20 cellular contexts compared by ENCODE assay signal in genomic region chr5:38591450-38591849, GRCh38. TPM values are rescaled to one million over a fixed set of nuclear protein-coding genes. Genes with fewer than 3 reads are reported as not detected.
DNase-seq lines count a peak whose midpoint lies in the region; ATAC-seq, FAIRE-seq and TF ChIP-seq lines count a peak whose summit lies in the region.
"Had no signal": no experiment of that assay in that cellular context is flagged by ENCODE, and none has a peak within 500 bp of the region (broad histone marks: within the 10 kb centered on the region; RNA-seq: fewer than 3 reads in every experiment).

No MANE protein-coding gene starts in this region.

- H3K4me3 ChIP-seq in left ventricle myocardium inferior = no peak overlapping the region
- H3K4me3 ChIP-seq in adipocyte (ENCODE audit: low read length) = no peak overlapping the region
- H3K4me3 ChIP-seq in left lung = no peak overlapping the region
- H3K4me3 ChIP-seq: GM23338, Peyer's patch had no signal

- no peaks in the 10 kb centered on the region for H3K9me3 Mint-ChIP-seq in Calu3 (ENCODE audit: low read depth, unreplicated experiment)
- H3K9me3 Mint-ChIP-seq in T-helper 2 cell treated with Interferon-gamma antibody and Interleukin-4, amounts not matched to agents 5 μg/mL and 100 μg/mL, for 36 hours = no peaks in the 10 kb centered on the region
- H3K9me3 Mint-ChIP-seq: GM23338 had no signal

- H3K36me3 ChIP-seq in left ventricle myocardium inferior (no peaks in the 10 kb centered on the region), adipocyte (ENCODE audit: control insufficient read depth, insufficient read depth, low read length, severe bottlenecking) (no peaks in the 10 kb centered on the region), left lung (no peaks in the 10 kb centered on the region)
- H3K36me3 ChIP-seq: Peyer's patch had no signal

- no peaks in the 10 kb centered on the region for H3K36me3 Mint-ChIP-seq in Calu3 (ENCODE audit: insufficient read depth, unreplicated experiment)
- no peaks in the 10 kb centered on the region for H3K36me3 Mint-ChIP-seq in T-helper 2 cell treated with Interferon-gamma antibody and Interleukin-4, amounts not matched to agents 5 μg/mL and 100 μg/mL, for 36 hours (ENCODE audit: low read depth)

- TF ChIP-seq CTCF in left ventricle myocardium inferior (IDR thresholded peaks at IDR 0.05; ENCODE audit: borderline replicate concordance) = no peak
- TF ChIP-seq CTCF in left lung (IDR thresholded peaks at IDR 0.05) = no peak
- no peak for TF ChIP-seq CTCF in Calu3 (IDR thresholded peaks at IDR 0.05; ENCODE audit: unreplicated experiment)

- H3K4me1 ChIP-seq in left ventricle myocardium inferior (peaks cover 40% of the 10 kb centered on the region), adipocyte (ENCODE audit: control insufficient read depth, insufficient read depth, low read length) (peaks cover 4% of the 10 kb centered on the region), left lung (peaks cover 0 to 4% of the 10 kb centered on the region in 2 donors)
- H3K4me1 ChIP-seq: Peyer's patch had no signal

- H3K9ac ChIP-seq in adipocyte (ENCODE audit: low read length) = no peak overlapping the region

- peaks cover 14% of the 10 kb centered on the region for H3K4me1 Mint-ChIP-seq in Calu3 (ENCODE audit: low read depth, unreplicated experiment)
- H3K4me1 Mint-ChIP-seq in T-helper 2 cell treated with Interferon-gamma antibody and Interleukin-4, amounts not matched to agents 5 μg/mL and 100 μg/mL, for 36 hours (ENCODE audit: low read depth) = no peaks in the 10 kb centered on the region

- intact Hi-C loops in left ventricle myocardium inferior (cut with micrococcal nuclease) = loop anchor here (5.0 kb wide), 1 partner anchor 34 kb away; the partner anchor contains the start of gene LIFR
- intact Hi-C loops in left ventricle myocardium superior (cut with micrococcal nuclease) = no loop called here
- intact Hi-C loops in left lung (cut with DNase I) = no loop called here
- intact Hi-C loops in Calu3 (cut with micrococcal nuclease; ENCODE audit: unreplicated experiment) = no loop called here

- H3K27ac ChIP-seq in left ventricle myocardium inferior (replicated peaks) = peak overlapping the region; percentile 59
- H3K27ac ChIP-seq in left lung = no peak overlapping the region
- H3K27ac ChIP-seq: C4-2B, Peyer's patch had no signal

- FAIRE-seq in urothelium cell line (lab: Jason Lieb, UNC) = peak; percentile 71

- no peak overlapping the region for H3K27ac Mint-ChIP-seq in Calu3 (ENCODE audit: unreplicated experiment)
- H3K27ac Mint-ChIP-seq in T-helper 2 cell treated with Interferon-gamma antibody and Interleukin-4, amounts not matched to agents 5 μg/mL and 100 μg/mL, for 36 hours = no peak overlapping the region
- H3K27ac Mint-ChIP-seq: GM23338 had no signal

- CTCF ChIA-PET in Calu3 (lab: Charles Lee) = no interaction called here

- H3K4me3 Mint-ChIP-seq in Calu3 (ENCODE audit: low read depth, unreplicated experiment) = no peak overlapping the region
- H3K4me3 Mint-ChIP-seq in T-helper 2 cell treated with Interferon-gamma antibody and Interleukin-4, amounts not matched to agents 5 μg/mL and 100 μg/mL, for 36 hours = no peak overlapping the region
- H3K4me3 Mint-ChIP-seq: GM23338 had no signal

- H3K27me3 ChIP-seq in left ventricle myocardium inferior (ENCODE audit: low read depth) = no peaks in the 10 kb centered on the region
- H3K27me3 ChIP-seq in adipocyte (replicated peaks; ENCODE audit: control insufficient read depth, insufficient read depth, low read length) = no peaks in the 10 kb centered on the region
- H3K27me3 ChIP-seq in left lung = no peaks in the 10 kb centered on the region
- H3K27me3 ChIP-seq: Peyer's patch had no signal

- ATAC-seq in left ventricle myocardium superior (no peak), left lung (no peak)
- ATAC-seq: GM23338 had no signal

- H3K27me3 Mint-ChIP-seq in Calu3 (ENCODE audit: unreplicated experiment) = no peaks in the 10 kb centered on the region
- H3K27me3 Mint-ChIP-seq in T-helper 2 cell treated with Interferon-gamma antibody and Interleukin-4, amounts not matched to agents 5 μg/mL and 100 μg/mL, for 36 hours (ENCODE audit: low read depth) = peaks cover 4% of the 10 kb centered on the region

- H3K9me3 ChIP-seq in left ventricle myocardium inferior (replicated peaks) (no peaks in the 10 kb centered on the region), adipocyte (ENCODE audit: control insufficient read depth, low read length) (no peaks in the 10 kb centered on the region), left lung (no peaks in the 10 kb centered on the region)
- H3K9me3 ChIP-seq: Peyer's patch had no signal

- no peak for DNase-seq in left ventricle myocardium inferior
- no peak for DNase-seq in left ventricle myocardium superior
- peak; percentile 30 for DNase-seq in adipocyte (ENCODE audit: low read depth)
- peak; percentile 51 for DNase-seq in iris pigment epithelial cell (ENCODE audit: low read depth)
- no peak for DNase-seq in urothelium cell line (ENCODE audit: low spot score)
- no peak for DNase-seq in left lung
- DNase-seq in Calu3 = no peak
- no peak for DNase-seq in T-helper 2 cell treated with Interferon-gamma antibody and Interleukin-4, amounts not matched to agents 5 μg/mL and 100 μg/mL, for 36 hours (ENCODE audit: low spot score)
- DNase-seq: 8988T, GDM1, KG1, MM.1S, NCI-H1105 treated with DMSO at 0.1 percent for 48 hours, NCI-H187 treated with DMSO at 0.1 percent for 48 hours, NCI-H2171, NCI-H774, Peyer's patch, SHP77 had no signal

- no TSS peak for BruUV-seq in Calu3 (replicated peaks; lab: Mats Ljungman, UMichigan)

RNA-seq across cellular contexts. Expression of gene LIFR, which starts 35.0 kb away (rescaled TPM):
- total RNA-seq in left ventricle myocardium inferior (45.8 TPM), left ventricle myocardium superior (61.1 TPM), left lung (10 to 100 TPM; 52.6 to 76.2 TPM), Calu3 (2022) (7.6 and 7.9 TPM in 2 replicates)

Comparison
In these comparisons a context has a peak if more than half of its experiments do, and no peak if none do; other contexts are left out.
1. DNase-seq: peak in adipocyte (single experiment) and iris pigment epithelial cell (single experiment); none in left ventricle myocardium inferior (single experiment), left ventricle myocardium superior (single experiment), urothelium cell line (single experiment), left lung (0 of 2), Calu3 (single experiment) and T-helper 2 cell treated with Interferon-gamma antibody and Interleukin-4, amounts not matched to agents 5 μg/mL and 100 μg/mL, for 36 hours (single experiment).